Comparison of ENCODE assay signal across 15 cellular contexts in genomic region chr2:75547345-75548035, GRCh38. TPM values are rescaled to one million over a fixed set of nuclear protein-coding genes. Genes with fewer than 3 reads are reported as not detected.
DNase-seq lines count a peak whose midpoint lies in the region; ATAC-seq and TF ChIP-seq lines count a peak whose summit lies in the region.
"Had no signal": no experiment of that assay in that cellular context is flagged by ENCODE, and none has a peak within 500 bp of the region (broad histone marks: within the 10 kb centered on the region; RNA-seq: fewer than 3 reads in every experiment).

No MANE protein-coding gene starts in this region.

- H3K79me2 ChIP-seq in smooth muscle cell (ENCODE audit: low read depth), result peaks cover 17% of the 10 kb centered on the region

- TF ChIP-seq CTCF in smooth muscle cell (IDR thresholded peaks at IDR 0.05; ENCODE audit: borderline replicate concordance, insufficient read depth, poor library complexity, severe bottlenecking) (no peak), stomach (IDR thresholded peaks at IDR 0.05) (no peak)

- H3K4me1 ChIP-seq in smooth muscle cell (ENCODE audit: low read depth) (no peaks in the 10 kb centered on the region), stomach (no peaks in the 10 kb centered on the region)
- H3K4me1 ChIP-seq: heart left ventricle, sigmoid colon had no signal

- no peaks in the 10 kb centered on the region for H3F3A ChIP-seq in smooth muscle cell (ENCODE audit: low read depth)

- no peaks in the 10 kb centered on the region for H3K9me3 ChIP-seq in smooth muscle cell (replicated peaks; ENCODE audit: low read depth)
- no peaks in the 10 kb centered on the region for H3K9me3 ChIP-seq in stomach
- H3K9me3 ChIP-seq: heart left ventricle, sigmoid colon had no signal

- intact Hi-C loops in stomach (cut with DNase I; ENCODE audit: low total_unique reads), result no loop called here

- no peak for TF ChIP-seq POLR2A in stomach (IDR thresholded peaks at IDR 0.05)

- no peak overlapping the region for H3K9ac ChIP-seq in smooth muscle cell (ENCODE audit: low read depth)

- peaks cover 77% of the 10 kb centered on the region for H4K20me1 ChIP-seq in smooth muscle cell (ENCODE audit: low read depth)

- DNase-seq in H4 (ENCODE audit: low spot score), result peak; percentile 31
- peak; percentile 62 for DNase-seq in amniotic stem cell (lab: John Stamatoyannopoulos, UW)
- DNase-seq in fibroblast of the conjunctiva (ENCODE audit: low read depth), result peak; percentile 47
- no peak for DNase-seq in smooth muscle cell (lab: John Stamatoyannopoulos, UW; ENCODE audit: unreplicated experiment)
- DNase-seq in stomach, result no peak
- DNase-seq: activated T-cell treated with anti-CD3 and anti-CD28 coated beads, Interleukin-2, amount 50 U/mL, for 48 hours; NCI-H187; sigmoid colon; stimulated activated naive CD8-positive, alpha-beta T cell treated with anti-CD3 and anti-CD28 coated beads, Interleukin-15, amount 100 ng/mL, for 72 hours; T-helper 17 cell had no signal

- H3K4me3 ChIP-seq in smooth muscle cell (no peak overlapping the region), stomach (no peak overlapping the region)
- H3K4me3 ChIP-seq: heart left ventricle, sigmoid colon had no signal

- 69% methylated on average over 4 of the region's 4 CpGs for WGBS in smooth muscle cell (ENCODE audit: low lambda C conversion rate)
- 71 to 80% (median 77%) methylated on average over 4 of the region's 4 CpGs for WGBS in stomach, 5 donors

- no peak for TF ChIP-seq EP300 in stomach (IDR thresholded peaks at IDR 0.05)

- H3K27ac ChIP-seq in smooth muscle cell (ENCODE audit: low read depth) (peak overlapping the region; percentile 65), stomach (no peak overlapping the region)
- H3K27ac ChIP-seq: heart left ventricle, sigmoid colon had no signal

- H3K36me3 ChIP-seq in smooth muscle cell (ENCODE audit: low read depth) (no peaks in the 10 kb centered on the region), stomach (no peaks in the 10 kb centered on the region)
- H3K36me3 ChIP-seq: heart left ventricle, sigmoid colon had no signal

- no peak overlapping the region for H2AFZ ChIP-seq in smooth muscle cell (ENCODE audit: low read depth)

- H3K27me3 ChIP-seq in smooth muscle cell (ENCODE audit: low read depth) (no peaks in the 10 kb centered on the region), stomach (no peaks in the 10 kb centered on the region)
- H3K27me3 ChIP-seq: sigmoid colon had no signal

- H3K4me2 ChIP-seq in smooth muscle cell, result no peak overlapping the region

- ATAC-seq in GM19463 (IDR thresholded peaks at IDR 0.05; ENCODE audit: unreplicated experiment), result no peak
- ATAC-seq in GM18909 (IDR thresholded peaks at IDR 0.05; ENCODE audit: poor library complexity, unreplicated experiment), result no peak
- ATAC-seq: heart left ventricle; natural killer cell treated with Interleukin-12 subunit alpha and Interleukin-12 subunit beta and Interleukin-15 and Interleukin-18, amount 100 ng/mL, for 72 hours; Panc1; stimulated activated naive CD8-positive, alpha-beta T cell treated with anti-CD3 and anti-CD28 coated beads, Interleukin-15, amount 100 ng/mL, for 72 hours; T-helper 17 cell had no signal

RNA-seq across cellular contexts. Expression of gene EVA1A, which starts 13.2 kb away (rescaled TPM):
- 13.8 and 16.6 TPM in 2 replicates for total RNA-seq in H4 (2014; rRNA removed; shearing (Covaris generic))
- total RNA-seq in smooth muscle cell (54.3 and 84.1 TPM in 2 replicates), stomach (1 to 10 TPM in 2 of 5 donors, not detected in 3; 1.3 to 2.4 TPM)
- polyA plus RNA-seq in smooth muscle cell (72.8 and 89.2 TPM in 2 replicates), stomach (1 to 10 TPM; 2.1 to 4.7 (median 3.5) TPM)
- total RNA-seq: natural killer cell treated with Interleukin-12 subunit alpha and Interleukin-12 subunit beta and Interleukin-15 and Interleukin-18, amount 100 ng/mL, for 72 hours; T-helper 17 cell had no signal

Comparison
In these comparisons a context has a peak if more than half of its experiments do, and no peak if none do; other contexts are left out.
1. DNase-seq: peak in H4 (single experiment), amniotic stem cell (single experiment) and fibroblast of the conjunctiva (single experiment); none in smooth muscle cell (single experiment) and stomach (single experiment).